16 cellular contexts compared by ENCODE assay signal in genomic region chr11:102237096-102237735, GRCh38.
DNase-seq lines count a peak whose midpoint lies in the region; ATAC-seq and TF ChIP-seq lines count a peak whose summit lies in the region.
"Had no signal": no experiment of that assay in that cellular context is flagged by ENCODE, and none has a peak within 500 bp of the region (broad histone marks: within the 10 kb centered on the region; RNA-seq: fewer than 3 reads in every experiment).

No MANE protein-coding gene starts in this region.

- H3K4me3 ChIP-seq in cardiac muscle cell: no peak overlapping the region
- H3K4me3 ChIP-seq in adipocyte (ENCODE audit: low read length): no peak overlapping the region
- H3K4me3 ChIP-seq: uterus had no signal

- no peaks in the 10 kb centered on the region for H3K9me3 ChIP-seq in cardiac muscle cell (ENCODE audit: low read depth)
- no peaks in the 10 kb centered on the region for H3K9me3 ChIP-seq in adipocyte (ENCODE audit: control insufficient read depth, low read length)
- H3K9me3 ChIP-seq: uterus had no signal

- DNase-seq in cardiac muscle cell (ENCODE audit: low read depth in 1 of 2, low spot score in 1 of 2) (no peak), Right ventricle myocardium inferior (ENCODE audit: missing footprints) (no peak), adipocyte (ENCODE audit: low read depth) (peak; percentile 35), foreskin keratinocyte (peak in 1 of 2 donors; percentile 21)
- no peak for DNase-seq in activated effector memory CD4-positive, alpha-beta T cell treated with Interleukin-2 at 50 U/mL for 16 hours
- DNase-seq: activated CD4-positive, alpha-beta T cell treated with anti-CD3 and anti-CD28 coated beads for 48 hours; activated naive CD8-positive, alpha-beta T cell treated with anti-CD3 and anti-CD28 coated beads, Interleukin-2, amount 10 ng/mL, durations not matched to agents 7 days and 5 days; Calu3; NCI-H1417 treated with DMSO at 0.1 percent for 48 hours; NCI-H446 treated with DMSO at 0.1 percent for 48 hours; stimulated activated CD4-positive, alpha-beta T cell treated with anti-CD3 and anti-CD28 coated beads, Interleukin-4, amount 100 ng/mL, for 4 hours; uterus had no signal

- intact Hi-C loops in Right ventricle myocardium inferior (cut with DNase I): no loop called here

- H3K27ac ChIP-seq in cardiac muscle cell (peak overlapping the region; percentile 33), foreskin keratinocyte (no peak overlapping the region)
- H3K27ac ChIP-seq: uterus had no signal

- H3K27me3 ChIP-seq in cardiac muscle cell: no peaks in the 10 kb centered on the region
- H3K27me3 ChIP-seq in adipocyte (replicated peaks; ENCODE audit: control insufficient read depth, insufficient read depth, low read length): no peaks in the 10 kb centered on the region
- H3K27me3 ChIP-seq in foreskin keratinocyte: no peaks in the 10 kb centered on the region
- H3K27me3 ChIP-seq: uterus had no signal

- TF ChIP-seq CTCF in cardiac muscle cell (IDR thresholded peaks at IDR 0.05; ENCODE audit: low read depth, low read length) (no peak), foreskin keratinocyte (conservative IDR thresholded peaks at IDR 0.05) (no peak)

- no peak overlapping the region for H3K9ac ChIP-seq in adipocyte (ENCODE audit: low read length)

- H3K36me3 ChIP-seq in cardiac muscle cell: peaks cover 4% of the 10 kb centered on the region
- H3K36me3 ChIP-seq in adipocyte (ENCODE audit: control insufficient read depth, insufficient read depth, low read length, severe bottlenecking): peaks cover 14% of the 10 kb centered on the region
- H3K36me3 ChIP-seq: uterus had no signal

- no peak for ATAC-seq in Right ventricle myocardium inferior
- ATAC-seq in foreskin keratinocyte: peak; percentile 41
- no peak for ATAC-seq in HG02938 (IDR thresholded peaks at IDR 0.05; ENCODE audit: unreplicated experiment)
- no peak for ATAC-seq in GM21528 (IDR thresholded peaks at IDR 0.05; ENCODE audit: low FRiP score, unreplicated experiment)
- ATAC-seq in HG02884 (IDR thresholded peaks at IDR 0.05; ENCODE audit: unreplicated experiment): no peak
- ATAC-seq: Panc1 had no signal

- H3K4me1 ChIP-seq in cardiac muscle cell (ENCODE audit: low read depth): no peaks in the 10 kb centered on the region
- peaks cover 55% of the 10 kb centered on the region for H3K4me1 ChIP-seq in adipocyte (ENCODE audit: control insufficient read depth, insufficient read depth, low read length)
- peaks cover 4% of the 10 kb centered on the region for H3K4me1 ChIP-seq in foreskin keratinocyte
